Comparison of ENCODE assay signal across 1 cellular context in the genomic region with DNA sequence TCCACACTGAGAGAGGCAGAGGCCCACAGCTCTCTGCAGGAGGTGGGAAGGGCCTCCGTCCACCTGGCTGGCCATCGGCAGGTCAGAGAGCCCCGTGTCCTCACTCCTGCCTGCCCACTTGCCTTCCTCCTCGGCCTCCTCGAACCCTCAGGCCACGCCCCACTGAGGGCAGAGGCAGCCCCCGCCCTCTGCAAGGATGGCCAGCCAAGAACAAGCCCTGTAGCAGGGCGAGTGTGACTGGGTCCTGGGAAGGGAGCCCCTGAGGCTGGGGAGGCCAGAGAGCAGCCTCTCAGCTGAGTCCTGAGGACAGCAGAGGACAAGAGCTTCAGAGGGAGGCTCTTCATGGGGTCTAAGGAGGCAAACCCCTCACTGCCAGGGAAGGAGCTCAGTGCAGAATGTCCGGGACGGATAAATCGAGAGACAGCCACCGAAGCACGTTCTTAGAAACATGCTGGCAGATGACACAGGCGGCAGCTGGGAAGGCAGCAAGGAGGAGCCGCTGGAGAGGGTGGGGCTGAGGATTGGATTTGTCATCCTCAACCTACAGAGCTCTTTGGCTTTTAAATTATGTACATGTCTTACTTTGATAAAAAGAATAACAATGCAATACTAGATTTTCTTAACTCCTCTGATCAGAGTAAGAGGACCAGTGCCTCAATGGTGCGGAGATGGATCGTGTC.
TF ChIP-seq lines count a peak whose summit lies in the region.

No MANE protein-coding gene starts in this region.

TF ChIP-seq in H1, 55 proteins besides CTCF, POLR2A, EP300 and RAD21:
- TF ChIP-seq KDM4A (IDR thresholded peaks at IDR 0.05; ENCODE audit: low read depth, low read length, severe bottlenecking): no peak
- TF ChIP-seq NRF1 (IDR thresholded peaks at IDR 0.05; ENCODE audit: low read depth, low read length): no peak
- TF ChIP-seq SIX5 (IDR thresholded peaks at IDR 0.05; ENCODE audit: low read depth, low read length): no peak
- TF ChIP-seq TEAD4 (IDR thresholded peaks at IDR 0.05; ENCODE audit: low read depth, low read length): no peak
- TF ChIP-seq GTF2F1 (IDR thresholded peaks at IDR 0.05; ENCODE audit: borderline replicate concordance, low read depth, low read length): no peak
- no peak for TF ChIP-seq JUND (IDR thresholded peaks at IDR 0.05; ENCODE audit: low read length)
- TF ChIP-seq CTBP2 (IDR thresholded peaks at IDR 0.05; ENCODE audit: borderline replicate concordance, insufficient read depth, insufficient read length, low read length): no peak
- no peak for TF ChIP-seq CREB1 (IDR thresholded peaks at IDR 0.05)
- TF ChIP-seq ZNF274 (IDR thresholded peaks at IDR 0.05; ENCODE audit: borderline replicate concordance, extremely low read depth, low read length): no peak
- TF ChIP-seq HDAC6 (IDR thresholded peaks at IDR 0.05; ENCODE audit: low read depth, low read length): no peak
- TF ChIP-seq, protein P1, sequence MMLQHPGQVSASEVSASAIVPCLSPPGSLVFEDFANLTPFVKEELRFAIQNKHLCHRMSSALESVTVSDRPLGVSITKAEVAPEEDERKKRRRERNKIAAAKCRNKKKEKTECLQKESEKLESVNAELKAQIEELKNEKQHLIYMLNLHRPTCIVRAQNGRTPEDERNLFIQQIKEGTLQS (IDR thresholded peaks at IDR 0.05; ENCODE audit: insufficient read depth, low read depth, low read length): no peak
- no peak for TF ChIP-seq CHD2 (IDR thresholded peaks at IDR 0.05; ENCODE audit: low read length)
